In genomic region chr3:161369531-161369930, GRCh38 we compare ENCODE assay signal across 31 cellular contexts. TPM values are rescaled to one million over a fixed set of nuclear protein-coding genes. Genes with fewer than 3 reads are reported as not detected.
"Had no signal": no experiment of that assay in that cellular context is flagged by ENCODE, and none has a peak within 500 bp of the region (broad histone marks: within the 10 kb centered on the region; RNA-seq: fewer than 3 reads in every experiment).

No MANE protein-coding gene starts in this region.

- FAIRE-seq: astrocyte, colon, endometrium, frontal cortex, keratinocyte had no signal

- H3K27ac Mint-ChIP-seq: activated B cell treated with CpG ODN at 0.5 μM for 24 hours; activated CD4-positive, alpha-beta T cell treated with anti-CD3 and anti-CD28 coated beads for 36 hours; activated naive CD4-positive, alpha-beta T cell treated with anti-CD3 and anti-CD28 coated beads, Interleukin-2, amount 10 ng/mL, durations not matched to agents 7 days and 5 days; activated naive CD8-positive, alpha-beta T cell treated with anti-CD3 and anti-CD28 coated beads, Interleukin-2, amount 10 ng/mL, durations not matched to agents 7 days and 5 days; mesothelial cell of epicardium; naive thymus-derived CD4-positive, alpha-beta T cell; stimulated activated effector memory CD8-positive, alpha-beta T cell treated with anti-CD3 and anti-CD28 coated beads, Interleukin-12 subunit alpha, Interleukin-12 subunit beta, amount 100 ng/mL, for 72 hours; stimulated activated naive CD8-positive, alpha-beta T cell treated with anti-CD3 and anti-CD28 coated beads, Interleukin-15, Interleukin-2, amounts not matched to agents 100 ng/mL and 50 ng/mL, for 24 hours had no signal

- H3K4me3 Mint-ChIP-seq: activated B cell treated with CpG ODN at 0.5 μM for 24 hours; activated CD4-positive, alpha-beta T cell treated with anti-CD3 and anti-CD28 coated beads for 36 hours; activated naive CD4-positive, alpha-beta T cell treated with anti-CD3 and anti-CD28 coated beads, Interleukin-2, amount 10 ng/mL, durations not matched to agents 7 days and 5 days; activated naive CD8-positive, alpha-beta T cell treated with anti-CD3 and anti-CD28 coated beads, Interleukin-2, amount 10 ng/mL, durations not matched to agents 7 days and 5 days; mesothelial cell of epicardium; naive thymus-derived CD4-positive, alpha-beta T cell; stimulated activated effector memory CD8-positive, alpha-beta T cell treated with anti-CD3 and anti-CD28 coated beads, Interleukin-12 subunit alpha, Interleukin-12 subunit beta, amount 100 ng/mL, for 72 hours; stimulated activated naive CD8-positive, alpha-beta T cell treated with anti-CD3 and anti-CD28 coated beads, Interleukin-15, Interleukin-2, amounts not matched to agents 100 ng/mL and 50 ng/mL, for 24 hours had no signal

- H3K4me3 ChIP-seq: esophagus squamous epithelium, right lobe of liver, thoracic aorta had no signal

- H3K36me3 ChIP-seq: esophagus squamous epithelium, right lobe of liver, thoracic aorta had no signal

- H3K9me3 ChIP-seq: esophagus squamous epithelium, right lobe of liver, thoracic aorta had no signal

- DNase-seq: activated B cell treated with CpG ODN at 0.5 μM for 24 hours; activated CD4-positive, alpha-beta T cell treated with anti-CD3 and anti-CD28 coated beads for 36 hours; activated CD8-positive, alpha-beta memory T cell treated with anti-CD3 and anti-CD28 coated beads for 24 hours; activated effector memory CD4-positive, alpha-beta T cell treated with Interleukin-2 at 50 U/mL for 16 hours; activated naive CD4-positive, alpha-beta T cell treated with anti-CD3 and anti-CD28 coated beads, Interleukin-2, amount 10 ng/mL, durations not matched to agents 7 days and 5 days; activated naive CD8-positive, alpha-beta T cell treated with anti-CD3 and anti-CD28 coated beads, Interleukin-2, amount 10 ng/mL, durations not matched to agents 7 days and 5 days; amniotic stem cell; central memory CD4-positive, alpha-beta T cell; dermis blood vessel endothelial cell; effector CD4-positive, alpha-beta T cell; esophagus squamous epithelium; left cardiac atrium; left ventricle myocardium superior; naive thymus-derived CD4-positive, alpha-beta T cell; right lobe of liver; stimulated activated CD4-positive, alpha-beta T cell treated with anti-CD3 and anti-CD28 coated beads, Interleukin-12 subunit alpha, Interleukin-12 subunit beta, amount 100 ng/mL, for 4 hours; stimulated activated CD4-positive, alpha-beta T cell treated with anti-CD3 and anti-CD28 coated beads, Interleukin-4, amount 100 ng/mL, for 1 hour; T-helper 2 cell; trophoblast cell had no signal

- ATAC-seq: activated CD4-positive, alpha-beta T cell treated with anti-CD3 and anti-CD28 coated beads for 36 hours; left cardiac atrium; left ventricle myocardium superior; naive thymus-derived CD4-positive, alpha-beta T cell; right lobe of liver; stimulated activated effector memory CD8-positive, alpha-beta T cell treated with anti-CD3 and anti-CD28 coated beads, Interleukin-12 subunit alpha, Interleukin-12 subunit beta, amount 100 ng/mL, for 72 hours had no signal

- H3K27me3 ChIP-seq: right lobe of liver had no signal

- H3K9me3 Mint-ChIP-seq: activated B cell treated with CpG ODN at 0.5 μM for 24 hours; activated naive CD4-positive, alpha-beta T cell treated with anti-CD3 and anti-CD28 coated beads, Interleukin-2, amount 10 ng/mL, durations not matched to agents 7 days and 5 days; activated naive CD8-positive, alpha-beta T cell treated with anti-CD3 and anti-CD28 coated beads, Interleukin-2, amount 10 ng/mL, durations not matched to agents 7 days and 5 days; mesothelial cell of epicardium; naive thymus-derived CD4-positive, alpha-beta T cell; stimulated activated effector memory CD8-positive, alpha-beta T cell treated with anti-CD3 and anti-CD28 coated beads, Interleukin-12 subunit alpha, Interleukin-12 subunit beta, amount 100 ng/mL, for 72 hours; stimulated activated naive CD8-positive, alpha-beta T cell treated with anti-CD3 and anti-CD28 coated beads, Interleukin-15, Interleukin-2, amounts not matched to agents 100 ng/mL and 50 ng/mL, for 24 hours had no signal

- H3K27ac ChIP-seq: epithelial cell of prostate, esophagus squamous epithelium, right lobe of liver, thoracic aorta had no signal

- H3K36me3 Mint-ChIP-seq: activated naive CD4-positive, alpha-beta T cell treated with anti-CD3 and anti-CD28 coated beads, Interleukin-2, amount 10 ng/mL, durations not matched to agents 7 days and 5 days; activated naive CD8-positive, alpha-beta T cell treated with anti-CD3 and anti-CD28 coated beads, Interleukin-2, amount 10 ng/mL, durations not matched to agents 7 days and 5 days; mesothelial cell of epicardium; naive thymus-derived CD4-positive, alpha-beta T cell; stimulated activated effector memory CD8-positive, alpha-beta T cell treated with anti-CD3 and anti-CD28 coated beads, Interleukin-12 subunit alpha, Interleukin-12 subunit beta, amount 100 ng/mL, for 72 hours had no signal

RNA-seq across cellular contexts. Expression of gene SPTSSB, which starts 1.8 kb away (rescaled TPM):
- total RNA-seq: activated B cell treated with CpG ODN at 0.5 μM for 24 hours; activated CD4-positive, alpha-beta T cell treated with anti-CD3 and anti-CD28 coated beads for 36 hours; dermis blood vessel endothelial cell; lung microvascular endothelial cell; posterior vena cava; thoracic aorta had no signal
- polyA plus RNA-seq: naive thymus-derived CD4-positive, alpha-beta T cell had no signal
